ENCODE assay signal across 9 cellular contexts in the genomic region with DNA sequence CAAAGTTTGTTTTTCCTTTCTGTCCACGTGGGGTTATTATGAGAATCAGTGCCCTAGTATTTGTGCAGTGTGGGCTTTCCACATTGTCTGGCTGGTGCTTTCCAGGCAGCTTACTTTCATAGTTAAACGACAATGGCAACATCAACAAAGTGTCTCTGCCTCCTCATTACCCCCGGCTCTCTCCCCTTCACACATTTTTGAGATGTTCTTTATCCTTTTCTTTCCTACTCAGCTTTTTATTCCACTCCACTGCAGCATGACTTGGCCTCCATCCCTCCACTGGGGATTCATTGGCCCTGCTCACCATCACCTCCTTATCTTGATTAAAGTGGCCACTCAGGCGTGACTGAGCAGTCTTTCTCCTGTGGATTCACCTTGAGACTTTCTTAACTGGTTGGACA. TPM values are rescaled to one million over a fixed set of nuclear protein-coding genes. Genes with fewer than 3 reads are reported as not detected.
A peak's percentile ranks its signal among the peaks of the same experiment; 100 is the strongest.
DNase-seq lines count a peak whose midpoint lies in the region; ATAC-seq and TF ChIP-seq lines count a peak whose summit lies in the region.
"Had no signal": no experiment of that assay in that cellular context is flagged by ENCODE, and none has a peak within 500 bp of the region (broad histone marks: within the 10 kb centered on the region; RNA-seq: fewer than 3 reads in every experiment).

No MANE protein-coding gene starts in this region.

- H3K4me3 ChIP-seq in muscle layer of duodenum (ENCODE audit: low read depth in 1 of 2, low read length in 2 of 2) (peak overlapping the region in 1 of 2 donors; percentile 7), Caco-2 (ENCODE audit: low read depth, low read length) (no peak overlapping the region)

- CTCF ChIA-PET in Caco-2 (lab: Charles Lee): no interaction called here

- BruUV-seq in Caco-2 (replicated peaks; lab: Mats Ljungman, UMichigan): no TSS peak

- peaks cover 8% of the 10 kb centered on the region for H3K36me3 Mint-ChIP-seq in stimulated activated naive CD8-positive, alpha-beta T cell treated with anti-CD3 and anti-CD28 coated beads, Interleukin-15, Interleukin-2, amounts not matched to agents 100 ng/mL and 50 ng/mL, for 24 hours (ENCODE audit: low read depth)
- H3K36me3 Mint-ChIP-seq in endothelial cell (ENCODE audit: low read depth, unreplicated experiment) (peaks cover 4% of the 10 kb centered on the region), Caco-2 (ENCODE audit: insufficient read depth, unreplicated experiment) (peaks cover 6% of the 10 kb centered on the region)

- no peak for DNase-seq in stimulated activated naive CD8-positive, alpha-beta T cell treated with anti-CD3 and anti-CD28 coated beads, Interleukin-15, Interleukin-2, amounts not matched to agents 100 U/mL and 50 U/mL, for 24 hours
- DNase-seq in endothelial cell (ENCODE audit: low spot score) (no peak), anterior cingulate cortex (lab: John Stamatoyannopoulos, UW) (no peak), foreskin melanocyte (no peak), Caco-2 (no peak)
- DNase-seq: stimulated activated CD4-positive, alpha-beta T cell treated with anti-CD3 and anti-CD28 coated beads, Interleukin-4, amount 100 ng/mL, for 24 hours had no signal

- no peaks in the 10 kb centered on the region for H3K36me3 ChIP-seq in muscle layer of duodenum (ENCODE audit: control insufficient read depth in 1 of 2, insufficient read depth in 2 of 2, low read length in 2 of 2)
- H3K36me3 ChIP-seq in Caco-2 (ENCODE audit: control insufficient read depth, insufficient read depth, low read length): no peaks in the 10 kb centered on the region

- H3K9me3 ChIP-seq in muscle layer of duodenum (ENCODE audit: control insufficient read depth in 1 of 2, low read length in 2 of 2) (no peaks in the 10 kb centered on the region), Caco-2 (no peaks in the 10 kb centered on the region)

- H3K4me1 Mint-ChIP-seq in stimulated activated naive CD8-positive, alpha-beta T cell treated with anti-CD3 and anti-CD28 coated beads, Interleukin-15, Interleukin-2, amounts not matched to agents 100 ng/mL and 50 ng/mL, for 24 hours (ENCODE audit: low read depth): peaks cover 58% of the 10 kb centered on the region
- peaks cover 35% of the 10 kb centered on the region for H3K4me1 Mint-ChIP-seq in endothelial cell (ENCODE audit: unreplicated experiment)
- H3K4me1 Mint-ChIP-seq in Caco-2 (ENCODE audit: low read depth, unreplicated experiment): peaks cover 13% of the 10 kb centered on the region

- intact Hi-C loops in Caco-2 (cut with micrococcal nuclease; ENCODE audit: unreplicated experiment): no loop called here

- H3K27ac Mint-ChIP-seq in stimulated activated naive CD8-positive, alpha-beta T cell treated with anti-CD3 and anti-CD28 coated beads, Interleukin-15, Interleukin-2, amounts not matched to agents 100 ng/mL and 50 ng/mL, for 24 hours: peak overlapping the region; percentile 33
- H3K27ac Mint-ChIP-seq in endothelial cell (ENCODE audit: unreplicated experiment) (peak overlapping the region; percentile 17), Caco-2 (ENCODE audit: unreplicated experiment) (no peak overlapping the region)

- H3K9me3 Mint-ChIP-seq in stimulated activated naive CD8-positive, alpha-beta T cell treated with anti-CD3 and anti-CD28 coated beads, Interleukin-15, Interleukin-2, amounts not matched to agents 100 ng/mL and 50 ng/mL, for 24 hours: no peaks in the 10 kb centered on the region
- H3K9me3 Mint-ChIP-seq in endothelial cell (ENCODE audit: unreplicated experiment): no peaks in the 10 kb centered on the region
- H3K9me3 Mint-ChIP-seq in Caco-2 (ENCODE audit: unreplicated experiment): no peaks in the 10 kb centered on the region

- no peak for TF ChIP-seq CTCF in endothelial cell (IDR thresholded peaks at IDR 0.05; ENCODE audit: unreplicated experiment)
- TF ChIP-seq CTCF in Caco-2 (IDR thresholded peaks at IDR 0.05; ENCODE audit: insufficient read depth in 1 of 2, low read depth in 1 of 2, low read length in 1 of 2, severe bottlenecking in 1 of 2, unreplicated experiment in 1 of 2): no peak

- H3K27ac ChIP-seq in muscle layer of duodenum (ENCODE audit: low read length): peak overlapping the region; percentile 76

- POLR2A ChIA-PET in Caco-2 (lab: Charles Lee): no interaction called here

- H3K4me1 ChIP-seq in muscle layer of duodenum (ENCODE audit: control insufficient read depth in 1 of 2, insufficient read depth in 2 of 2, low read length in 2 of 2) (peaks cover 27 to 38% of the 10 kb centered on the region in 2 donors), Caco-2 (peaks cover 5% of the 10 kb centered on the region)

- no peak for ATAC-seq in stimulated activated naive CD8-positive, alpha-beta T cell treated with anti-CD3 and anti-CD28 coated beads, Interleukin-15, Interleukin-2, amounts not matched to agents 100 U/mL and 50 U/mL, for 24 hours
- ATAC-seq in HG02588 (IDR thresholded peaks at IDR 0.05; ENCODE audit: unreplicated experiment): no peak

- H3K27me3 ChIP-seq in muscle layer of duodenum (ENCODE audit: low read depth, low read length): no peaks in the 10 kb centered on the region
- H3K27me3 ChIP-seq in Caco-2 (replicated peaks; ENCODE audit: control insufficient read depth, insufficient read depth, low read length): no peaks in the 10 kb centered on the region

- no peak overlapping the region for H3K4me3 Mint-ChIP-seq in stimulated activated naive CD8-positive, alpha-beta T cell treated with anti-CD3 and anti-CD28 coated beads, Interleukin-15, Interleukin-2, amounts not matched to agents 100 ng/mL and 50 ng/mL, for 24 hours
- H3K4me3 Mint-ChIP-seq in endothelial cell (ENCODE audit: unreplicated experiment) (no peak overlapping the region), Caco-2 (ENCODE audit: unreplicated experiment) (no peak overlapping the region)

- H3K27me3 Mint-ChIP-seq in stimulated activated naive CD8-positive, alpha-beta T cell treated with anti-CD3 and anti-CD28 coated beads, Interleukin-15, Interleukin-2, amounts not matched to agents 100 ng/mL and 50 ng/mL, for 24 hours: no peaks in the 10 kb centered on the region
- H3K27me3 Mint-ChIP-seq in endothelial cell (ENCODE audit: unreplicated experiment) (peaks cover 1% of the 10 kb centered on the region), Caco-2 (ENCODE audit: insufficient read depth, unreplicated experiment) (no peaks in the 10 kb centered on the region)

RNA-seq across cellular contexts. Expression of gene SPECC1L, which starts 19.1 kb away (rescaled TPM):
- total RNA-seq in endothelial cell (ENCODE audit: unreplicated experiment) (80.6 TPM), Caco-2 (2022) (64.6 and 72.8 TPM in 2 replicates)

RNA-seq across cellular contexts. Expression of gene GGT5, which starts 44.9 kb away (rescaled TPM):
- total RNA-seq in endothelial cell (ENCODE audit: unreplicated experiment): 1.6 TPM
- 0.51 and 0.66 TPM in 2 replicates for total RNA-seq in Caco-2 (2022)
